ENCODE assay signal across 8 cellular contexts in the genomic region with DNA sequence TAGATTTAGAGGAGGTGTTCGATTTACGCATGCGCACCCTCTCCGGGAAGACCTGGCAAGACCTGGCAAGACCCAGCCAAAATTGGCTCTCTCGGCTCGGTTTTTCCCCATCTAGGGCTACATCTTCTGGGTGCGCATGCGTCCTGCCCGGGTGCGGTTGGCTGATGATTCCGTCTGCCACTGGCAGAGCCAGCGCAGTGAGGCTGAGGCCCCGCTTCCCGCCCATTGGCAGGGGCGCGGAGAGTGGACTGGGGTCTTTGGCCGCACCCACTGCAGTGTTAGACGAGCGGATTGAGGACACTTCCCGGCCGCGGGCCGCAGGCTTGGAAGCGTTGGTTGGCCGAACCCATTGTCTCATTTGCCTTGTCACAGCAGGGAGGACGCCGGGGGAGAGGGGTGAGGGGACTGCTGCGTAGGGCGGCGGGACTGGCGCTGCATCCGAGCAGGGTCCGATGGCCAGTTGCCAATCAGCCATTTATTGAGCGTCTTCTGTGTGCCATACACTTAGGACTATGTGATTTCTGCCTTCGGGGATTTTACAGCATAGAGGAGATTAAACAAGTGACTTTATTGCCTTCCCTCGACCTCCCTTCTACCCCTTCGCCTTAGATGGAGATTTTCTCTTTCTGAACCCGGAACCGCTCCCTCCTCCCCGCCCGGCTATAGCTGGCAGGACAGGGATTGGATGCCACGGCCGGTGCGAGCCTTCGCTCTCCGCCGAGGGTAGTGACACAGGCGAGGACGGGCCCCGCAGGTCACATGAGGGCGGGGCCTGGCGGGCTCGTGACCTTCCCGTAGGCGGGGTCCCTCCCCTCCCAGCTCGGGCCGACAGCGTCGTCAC. TPM values are rescaled to one million over a fixed set of nuclear protein-coding genes. Genes with fewer than 3 reads are reported as not detected.
DNase-seq lines count a peak whose midpoint lies in the region; ATAC-seq and TF ChIP-seq lines count a peak whose summit lies in the region.

No MANE protein-coding gene starts in this region.

- H3K4me1 ChIP-seq in osteoblast (ENCODE audit: insufficient read depth, low read length), result peaks cover 9% of the 10 kb centered on the region
- H3K4me1 ChIP-seq in thoracic aorta (ENCODE audit: control insufficient read depth in 1 of 2, low read depth in 2 of 2), result peaks cover 0 to 18% of the 10 kb centered on the region in 2 donors

- POLR2A ChIA-PET in activated naive CD8-positive, alpha-beta T cell treated with anti-CD3 and anti-CD28 coated beads, Interleukin-2, amount 10 ng/mL, durations not matched to agents 7 days and 5 days (lab: Charles Lee), result interaction anchor here (0.5 to 1.3 kb wide), 17 partner anchors 10 to 220 kb away, joined by 3 to 17 read pairs (median 4); a partner anchor contains a TSS

- H4K20me1 ChIP-seq in osteoblast (ENCODE audit: insufficient read depth, low read length), result peaks cover 7% of the 10 kb centered on the region

- peak overlapping the region; percentile 93 for H3K27ac Mint-ChIP-seq in activated naive CD8-positive, alpha-beta T cell treated with anti-CD3 and anti-CD28 coated beads, Interleukin-2, amount 10 ng/mL, durations not matched to agents 7 days and 5 days

- H3K4me3 ChIP-seq in GM12864 (ENCODE audit: low read depth, low read length) (peak overlapping the region; percentile 71), osteoblast (ENCODE audit: insufficient read depth, low read length) (peak overlapping the region; percentile 82), thoracic aorta (peak overlapping the region; percentile 79)

- H3K27me3 Mint-ChIP-seq in activated naive CD8-positive, alpha-beta T cell treated with anti-CD3 and anti-CD28 coated beads, Interleukin-2, amount 10 ng/mL, durations not matched to agents 7 days and 5 days, result peaks cover 10% of the 10 kb centered on the region

- peaks cover 8% of the 10 kb centered on the region for H3K4me1 Mint-ChIP-seq in activated naive CD8-positive, alpha-beta T cell treated with anti-CD3 and anti-CD28 coated beads, Interleukin-2, amount 10 ng/mL, durations not matched to agents 7 days and 5 days

- TF ChIP-seq CTCF in GM12864 (IDR thresholded peaks at IDR 0.05; ENCODE audit: low read depth, low read length, missing control alignments) (no peak), osteoblast (IDR thresholded peaks at IDR 0.05; ENCODE audit: extremely low read depth, low read depth, low read length) (no peak), thoracic aorta (IDR thresholded peaks at IDR 0.05) (no peak)

- H3K36me3 Mint-ChIP-seq in activated naive CD8-positive, alpha-beta T cell treated with anti-CD3 and anti-CD28 coated beads, Interleukin-2, amount 10 ng/mL, durations not matched to agents 7 days and 5 days, result no peaks in the 10 kb centered on the region

- no peaks in the 10 kb centered on the region for H3K79me2 ChIP-seq in osteoblast (ENCODE audit: insufficient read depth, low read length)

- H3K27me3 ChIP-seq in osteoblast (ENCODE audit: insufficient read depth, low read length) (peaks cover under 1% of the 10 kb centered on the region), thoracic aorta (replicated peaks; ENCODE audit: insufficient read depth) (no peaks in the 10 kb centered on the region)

- H3K4me2 ChIP-seq in osteoblast (ENCODE audit: insufficient read depth, low read length), result peak overlapping the region; percentile 97

- ATAC-seq in HG02678 (IDR thresholded peaks at IDR 0.05; ENCODE audit: unreplicated experiment), result peak; percentile 75
- peak; percentile 87 for ATAC-seq in activated naive CD8-positive, alpha-beta T cell treated with anti-CD3 and anti-CD28 coated beads, Interleukin-2, amount 10 ng/mL, durations not matched to agents 7 days and 5 days (ENCODE audit: low read depth)
- peak; percentile 92 for ATAC-seq in thoracic aorta (ENCODE audit: insufficient number of reproducible peaks, low FRiP score, low read depth)

- H3K36me3 ChIP-seq in osteoblast (ENCODE audit: insufficient read depth, low read length) (no peaks in the 10 kb centered on the region), thoracic aorta (no peaks in the 10 kb centered on the region)

- H3K27ac ChIP-seq in osteoblast (ENCODE audit: low read depth, low read length) (peak overlapping the region; percentile 97), thoracic aorta (peak overlapping the region; percentile 100)

- peak overlapping the region; percentile 84 for H3K4me3 Mint-ChIP-seq in activated naive CD8-positive, alpha-beta T cell treated with anti-CD3 and anti-CD28 coated beads, Interleukin-2, amount 10 ng/mL, durations not matched to agents 7 days and 5 days

- H3K9me3 Mint-ChIP-seq in activated naive CD8-positive, alpha-beta T cell treated with anti-CD3 and anti-CD28 coated beads, Interleukin-2, amount 10 ng/mL, durations not matched to agents 7 days and 5 days, result no peaks in the 10 kb centered on the region

- intact Hi-C loops in head of caudate nucleus (cut with DNase I), result loop anchor here (1.0 to 10.0 kb wide), 2 partner anchors 48 to 138 kb away; a partner anchor contains a TSS

- H3K9me3 ChIP-seq in osteoblast (ENCODE audit: low read depth, low read length) (no peaks in the 10 kb centered on the region), thoracic aorta (no peaks in the 10 kb centered on the region)

- peak; percentile 93 for DNase-seq in GM12864 (ENCODE audit: low read depth)
- peak; percentile 99 for DNase-seq in NCI-H1105 treated with DMSO at 0.1 percent for 48 hours (lab: John Stamatoyannopoulos, UW)
- DNase-seq in SKM-1 treated with dmso at 0.1 percent for 144 hours (lab: John Stamatoyannopoulos, UW; ENCODE audit: unreplicated experiment), result peak; percentile 99
- peak; percentile 89 for DNase-seq in activated naive CD8-positive, alpha-beta T cell treated with anti-CD3 and anti-CD28 coated beads, Interleukin-2, amount 10 ng/mL, durations not matched to agents 7 days and 5 days
- peak; percentile 93 to 99 (median 97) for DNase-seq in head of caudate nucleus
- peak; percentile 98 for DNase-seq in osteoblast (ENCODE audit: insufficient read length, low spot score, missing footprints)
- DNase-seq in thoracic aorta (ENCODE audit: low spot score), result peak; percentile 95

- H2AFZ ChIP-seq in osteoblast (ENCODE audit: low read length), result peak overlapping the region; percentile 93

RNA-seq across cellular contexts. Expression of a gene that starts 43.7 kb away (rescaled TPM):
- total RNA-seq in activated naive CD8-positive, alpha-beta T cell treated with anti-CD3 and anti-CD28 coated beads, Interleukin-2, amount 10 ng/mL, durations not matched to agents 7 days and 5 days, result 10 to 100 TPM; 52.4 to 54.4 TPM
- total RNA-seq in osteoblast, result 12.4 and 14.1 TPM in 2 replicates
- 100 to 1,000 TPM in 1 of 2 donors, 10 to 100 TPM in 1; 76.1 to 101 TPM for total RNA-seq in thoracic aorta

Comparison
In these comparisons a context has a peak if more than half of its experiments do, and no peak if none do; other contexts are left out.
1. Peak in every context shown above with its lines: DNase-seq, ATAC-seq, H3K4me3 ChIP-seq and H3K27ac ChIP-seq.